9 cellular contexts compared by ENCODE assay signal in genomic region chrX:48025561-48025960, GRCh38. TPM values are rescaled to one million over a fixed set of nuclear protein-coding genes. Genes with fewer than 3 reads are reported as not detected.
DNase-seq lines count a peak whose midpoint lies in the region; ATAC-seq and TF ChIP-seq lines count a peak whose summit lies in the region.
"Had no signal": no experiment of that assay in that cellular context is flagged by ENCODE, and none has a peak within 500 bp of the region (broad histone marks: within the 10 kb centered on the region; RNA-seq: fewer than 3 reads in every experiment).

No MANE protein-coding gene starts in this region.

- no peak overlapping the region for H3K27ac Mint-ChIP-seq in effector memory CD8-positive, alpha-beta T cell
- peak overlapping the region; percentile 35 for H3K27ac Mint-ChIP-seq in mesothelial cell of epicardium

- in situ Hi-C loops in transverse colon (cut with MboI; ENCODE audit: low pct_ligation_motif_present in 1 of 4, low pct_unique_long_range_greater_than_20kb in 1 of 4, low sequenced_read_pairs in 3 of 4): loop anchor here (10.0 to 25.0 kb wide), 4 partner anchors 163 to 191 kb away; partner anchors contain the start of gene ZNF81 (in 2 of the 4)

- H3K4me1 ChIP-seq in BE2C (no peaks in the 10 kb centered on the region), transverse colon (peaks cover 0 to 3% (median 0%) of the 10 kb centered on the region in 4 donors)

- H3K27ac ChIP-seq in transverse colon: peak overlapping the region in 1 of 4 donors; percentile 17

- peaks cover 8 to 9% of the 10 kb centered on the region in 2 donors for H3K4me1 Mint-ChIP-seq in effector memory CD8-positive, alpha-beta T cell (ENCODE audit: low read depth in 2 of 2)
- peaks cover 5% of the 10 kb centered on the region for H3K4me1 Mint-ChIP-seq in mesothelial cell of epicardium

- H3K9me3 ChIP-seq in BE2C (no peaks in the 10 kb centered on the region), transverse colon (no peaks in the 10 kb centered on the region)

- no peaks in the 10 kb centered on the region for H3K9me3 Mint-ChIP-seq in effector memory CD8-positive, alpha-beta T cell
- peaks cover 23% of the 10 kb centered on the region for H3K9me3 Mint-ChIP-seq in mesothelial cell of epicardium

- TF ChIP-seq EP300 in transverse colon (IDR thresholded peaks at IDR 0.05; ENCODE audit: low read depth): no peak

- intact Hi-C loops in transverse colon (cut with DNase I; ENCODE audit: low total_unique reads): no loop called here

- H3K36me3 Mint-ChIP-seq in effector memory CD8-positive, alpha-beta T cell (ENCODE audit: insufficient read depth): no peaks in the 10 kb centered on the region
- H3K36me3 Mint-ChIP-seq in mesothelial cell of epicardium: peaks cover 2% of the 10 kb centered on the region

- no peaks in the 10 kb centered on the region for H3K27me3 ChIP-seq in BE2C
- H3K27me3 ChIP-seq in transverse colon: no peaks in the 10 kb centered on the region

- 0 to 10% methylated on average over 1 to 7 of the region's 7 CpGs for WGBS in transverse colon (ENCODE audit: low coverage in 1 of 2), 2 donors

- ATAC-seq in GM18907 (IDR thresholded peaks at IDR 0.05; ENCODE audit: unreplicated experiment): peak; percentile 59
- ATAC-seq in effector memory CD8-positive, alpha-beta T cell (replicated peaks): peak; percentile 20
- ATAC-seq in GM19324 (IDR thresholded peaks at IDR 0.05; ENCODE audit: low FRiP score, unreplicated experiment): no peak

- peak; percentile 69 for TF ChIP-seq CTCF in BE2C (IDR thresholded peaks at IDR 0.05; ENCODE audit: low read depth, low read length)
- TF ChIP-seq CTCF in mesothelial cell of epicardium (IDR thresholded peaks at IDR 0.05; ENCODE audit: unreplicated experiment): peak; percentile 57
- peak; percentile 52 to 61 (median 56) for TF ChIP-seq CTCF in transverse colon (IDR thresholded peaks at IDR 0.05)

- H3K4me3 Mint-ChIP-seq in effector memory CD8-positive, alpha-beta T cell: no peak overlapping the region
- H3K4me3 Mint-ChIP-seq in mesothelial cell of epicardium: no peak overlapping the region

- DNase-seq in BE2C: peak; percentile 42
- DNase-seq in NCI-H2029 treated with DMSO at 0.1 percent for 48 hours (lab: John Stamatoyannopoulos, UW): peak; percentile 25
- peak; percentile 28 for DNase-seq in UCSD-AML1 (lab: John Stamatoyannopoulos, UW; ENCODE audit: unreplicated experiment)
- DNase-seq in effector memory CD8-positive, alpha-beta T cell: peak; percentile 24 to 39 (median 37)
- no peak for DNase-seq in mesothelial cell of epicardium (ENCODE audit: low spot score in 2 of 2, unreplicated experiment in 2 of 2)
- DNase-seq in transverse colon: peak; percentile 36

- no peak for TF ChIP-seq POLR2A in transverse colon (IDR thresholded peaks at IDR 0.05)

- H3K36me3 ChIP-seq in BE2C: no peaks in the 10 kb centered on the region
- H3K36me3 ChIP-seq in transverse colon: no peaks in the 10 kb centered on the region

- H3K4me3 ChIP-seq in BE2C (ENCODE audit: low read depth, low read length): no peak overlapping the region
- no peak overlapping the region for H3K4me3 ChIP-seq in transverse colon

- H3K27me3 Mint-ChIP-seq in effector memory CD8-positive, alpha-beta T cell: no peaks in the 10 kb centered on the region
- H3K27me3 Mint-ChIP-seq in mesothelial cell of epicardium (ENCODE audit: low read depth): no peaks in the 10 kb centered on the region

RNA-seq across cellular contexts. Expression of gene SPACA5, which starts 18.8 kb away (rescaled TPM):
- not detected for polyA plus RNA-seq in BE2C (2012; ENCODE audit: insufficient read depth, insufficient read length, low read depth)
- not detected in 3 replicates for total RNA-seq in mesothelial cell of epicardium
- total RNA-seq in transverse colon: not detected
- total RNA-seq: mononuclear cell had no signal

RNA-seq across cellular contexts. Expression of gene ZNF182, which starts 21.8 kb away (rescaled TPM):
- 3.4 TPM for polyA plus RNA-seq in BE2C (2012; ENCODE audit: insufficient read depth, insufficient read length, low read depth)
- total RNA-seq in mesothelial cell of epicardium: 7.9 to 8.5 TPM (median 7.9 TPM) in 3 replicates
- total RNA-seq in transverse colon: 1 to 10 TPM; 3.7 to 6.8 (median 4.8) TPM

RNA-seq across cellular contexts. Expression of gene ZNF630, which starts 45.9 kb away (rescaled TPM):
- polyA plus RNA-seq in BE2C (2012; ENCODE audit: insufficient read depth, insufficient read length, low read depth): 2.1 TPM
- total RNA-seq in mesothelial cell of epicardium: 5.3 to 6.6 TPM (median 5.8 TPM) in 3 replicates
- 10 to 100 TPM in 2 of 4 donors, 1 to 10 TPM in 2; 4.6 to 29.9 (median 14.1) TPM for total RNA-seq in transverse colon

Comparison
In these comparisons a context has a peak if more than half of its experiments do, and no peak if none do; other contexts are left out.
1. DNase-seq: peak in BE2C (single experiment), NCI-H2029 treated with DMSO at 0.1 percent for 48 hours (single experiment), UCSD-AML1 (single experiment), effector memory CD8-positive, alpha-beta T cell (3 of 3) and transverse colon (single experiment); none in mesothelial cell of epicardium (0 of 2).
2. Peak in every context shown above with its lines, with median percentiles within 50 percentile points of each other: CTCF ChIP-seq.